In genomic region chr1:179017383-179018326, GRCh38 we compare ENCODE assay signal across 10 cellular contexts. TPM values are rescaled to one million over a fixed set of nuclear protein-coding genes. Genes with fewer than 3 reads are reported as not detected.
DNase-seq lines count a peak whose midpoint lies in the region; FAIRE-seq and TF ChIP-seq lines count a peak whose summit lies in the region.
"Had no signal": no experiment of that assay in that cellular context is flagged by ENCODE, and none has a peak within 500 bp of the region (broad histone marks: within the 10 kb centered on the region; RNA-seq: fewer than 3 reads in every experiment).

No MANE protein-coding gene starts in this region.

- no peaks in the 10 kb centered on the region for H3K36me3 ChIP-seq in astrocyte (ENCODE audit: insufficient read depth, low read length)
- H3K36me3 ChIP-seq in tibial nerve, result no peaks in the 10 kb centered on the region
- no peaks in the 10 kb centered on the region for H3K36me3 ChIP-seq in HAP-1 (replicated peaks)
- H3K36me3 ChIP-seq: SJCRH30 had no signal

- H2AFZ ChIP-seq in astrocyte (ENCODE audit: low read depth, low read length), result no peak overlapping the region

- no peaks in the 10 kb centered on the region for H3K27me3 ChIP-seq in astrocyte (ENCODE audit: insufficient read depth, low read length)
- no peaks in the 10 kb centered on the region for H3K27me3 ChIP-seq in tibial nerve
- no peaks in the 10 kb centered on the region for H3K27me3 ChIP-seq in HAP-1 (ENCODE audit: low read depth)
- H3K27me3 ChIP-seq: SJCRH30 had no signal

- H3K27me3 Mint-ChIP-seq in astrocyte (ENCODE audit: low read depth, unreplicated experiment), result peaks cover 6% of the 10 kb centered on the region
- peaks cover 38% of the 10 kb centered on the region for H3K27me3 Mint-ChIP-seq in activated naive CD4-positive, alpha-beta T cell treated with anti-CD3 and anti-CD28 coated beads, Interleukin-2, amount 10 ng/mL, durations not matched to agents 7 days and 5 days

- H4K20me1 ChIP-seq in astrocyte (ENCODE audit: insufficient read depth, low read length), result no peaks in the 10 kb centered on the region

- H3K79me2 ChIP-seq in astrocyte (ENCODE audit: insufficient read depth, low read length), result no peaks in the 10 kb centered on the region

- H3K9me3 Mint-ChIP-seq in astrocyte (ENCODE audit: unreplicated experiment), result no peaks in the 10 kb centered on the region
- H3K9me3 Mint-ChIP-seq in activated naive CD4-positive, alpha-beta T cell treated with anti-CD3 and anti-CD28 coated beads, Interleukin-2, amount 10 ng/mL, durations not matched to agents 7 days and 5 days, result no peaks in the 10 kb centered on the region

- in situ Hi-C loops in HAP-1 (cut with MboI; ENCODE audit: low sequenced_read_pairs), result no loop called here

- peaks cover 10% of the 10 kb centered on the region for H3K4me1 ChIP-seq in astrocyte (ENCODE audit: insufficient read depth, low read length)
- peaks cover 0 to 45% (median 11%) of the 10 kb centered on the region in 4 donors for H3K4me1 ChIP-seq in tibial nerve
- H3K4me1 ChIP-seq in HAP-1, result peaks cover 8% of the 10 kb centered on the region

- peak overlapping the region; percentile 37 for H3K4me2 ChIP-seq in astrocyte (ENCODE audit: low read length)

- H3K4me3 ChIP-seq in astrocyte (ENCODE audit: insufficient read depth, low read depth, low read length) (no peak overlapping the region), tibial nerve (peak overlapping the region in 1 of 4 donors; percentile 24), HAP-1 (no peak overlapping the region)
- H3K4me3 ChIP-seq: SJCRH30 had no signal

- H3K9ac ChIP-seq in astrocyte (ENCODE audit: low read length), result no peak overlapping the region

- H3K36me3 Mint-ChIP-seq in astrocyte (ENCODE audit: low read depth, unreplicated experiment), result no peaks in the 10 kb centered on the region
- no peaks in the 10 kb centered on the region for H3K36me3 Mint-ChIP-seq in activated naive CD4-positive, alpha-beta T cell treated with anti-CD3 and anti-CD28 coated beads, Interleukin-2, amount 10 ng/mL, durations not matched to agents 7 days and 5 days

- H3K27ac ChIP-seq in astrocyte (ENCODE audit: low read depth, low read length), result no peak overlapping the region
- H3K27ac ChIP-seq in tibial nerve, result peak overlapping the region; percentile 55 to 90 (median 76)
- H3K27ac ChIP-seq: SJCRH30 had no signal

- no peak for TF ChIP-seq POLR2A in tibial nerve (IDR thresholded peaks at IDR 0.05)

- H3K9me3 ChIP-seq in astrocyte (ENCODE audit: insufficient read depth, low read depth, low read length) (no peaks in the 10 kb centered on the region), tibial nerve (no peaks in the 10 kb centered on the region), HAP-1 (no peaks in the 10 kb centered on the region)
- H3K9me3 ChIP-seq: SJCRH30 had no signal

- TF ChIP-seq CTCF in astrocyte (IDR thresholded peaks at IDR 0.05; ENCODE audit: insufficient read depth, low read depth, low read length) (no peak), tibial nerve (IDR thresholded peaks at IDR 0.05) (no peak)

- peaks cover 15% of the 10 kb centered on the region for H3K4me1 Mint-ChIP-seq in astrocyte (ENCODE audit: low read depth, unreplicated experiment)
- H3K4me1 Mint-ChIP-seq in activated naive CD4-positive, alpha-beta T cell treated with anti-CD3 and anti-CD28 coated beads, Interleukin-2, amount 10 ng/mL, durations not matched to agents 7 days and 5 days, result no peaks in the 10 kb centered on the region

- DNase-seq in LoVo (ENCODE audit: low spot score) (peak; percentile 64), astrocyte (ENCODE audit: low read depth) (no peak), kidney glomerular epithelial cell (lab: John Stamatoyannopoulos, UW) (peak; percentile 8), tibial nerve (ENCODE audit: low spot score in 2 of 2) (no peak), HAP-1 (ENCODE audit: low spot score in 2 of 2) (no peak), T-helper 2 cell (no peak), COLO668 (lab: John Stamatoyannopoulos, UW; ENCODE audit: unreplicated experiment) (no peak)
- no peak for DNase-seq in activated naive CD4-positive, alpha-beta T cell treated with anti-CD3 and anti-CD28 coated beads, Interleukin-2, amount 10 ng/mL, durations not matched to agents 7 days and 5 days
- DNase-seq: activated CD8-positive, alpha-beta memory T cell treated with anti-CD3 and anti-CD28 coated beads for 24 hours had no signal

- CTCF ChIA-PET in activated naive CD4-positive, alpha-beta T cell treated with anti-CD3 and anti-CD28 coated beads, Interleukin-2, amount 10 ng/mL, durations not matched to agents 7 days and 5 days (lab: Charles Lee), result interaction anchor here (1.7 to 1.8 kb wide), 2 partner anchors 13 to 15 kb away, joined by 6 to 9 read pairs; no protein-coding TSS in a partner anchor

- no peak overlapping the region for H3K4me3 Mint-ChIP-seq in astrocyte (ENCODE audit: unreplicated experiment)
- no peak overlapping the region for H3K4me3 Mint-ChIP-seq in activated naive CD4-positive, alpha-beta T cell treated with anti-CD3 and anti-CD28 coated beads, Interleukin-2, amount 10 ng/mL, durations not matched to agents 7 days and 5 days

- H3K27ac Mint-ChIP-seq in astrocyte (ENCODE audit: unreplicated experiment), result no peak overlapping the region
- H3K27ac Mint-ChIP-seq in activated naive CD4-positive, alpha-beta T cell treated with anti-CD3 and anti-CD28 coated beads, Interleukin-2, amount 10 ng/mL, durations not matched to agents 7 days and 5 days, result no peak overlapping the region

- FAIRE-seq in astrocyte (lab: Jason Lieb, UNC), result no peak

- no peak for TF ChIP-seq EP300 in tibial nerve (IDR thresholded peaks at IDR 0.05)

- WGBS in tibial nerve, 2 donors, result 21% methylated on average over 3 of the region's 3 CpGs

RNA-seq across cellular contexts. Expression of gene FAM20B, which starts 8.0 kb away (rescaled TPM):
- total RNA-seq in astrocyte (34.0 and 39.8 TPM in 2 replicates), tibial nerve (10 to 100 TPM; 39.6 to 60.3 (median 51.6) TPM)

Comparison
In these comparisons a context has a peak if more than half of its experiments do, and no peak if none do; other contexts are left out.
1. DNase-seq: peak in LoVo (single experiment) and kidney glomerular epithelial cell (single experiment); none in astrocyte (single experiment), tibial nerve (0 of 2), HAP-1 (0 of 2), T-helper 2 cell (0 of 5), COLO668 (single experiment) and activated naive CD4-positive, alpha-beta T cell treated with anti-CD3 and anti-CD28 coated beads, Interleukin-2, amount 10 ng/mL, durations not matched to agents 7 days and 5 days (single experiment).